8 cellular contexts compared by ENCODE assay signal in the genomic region with DNA sequence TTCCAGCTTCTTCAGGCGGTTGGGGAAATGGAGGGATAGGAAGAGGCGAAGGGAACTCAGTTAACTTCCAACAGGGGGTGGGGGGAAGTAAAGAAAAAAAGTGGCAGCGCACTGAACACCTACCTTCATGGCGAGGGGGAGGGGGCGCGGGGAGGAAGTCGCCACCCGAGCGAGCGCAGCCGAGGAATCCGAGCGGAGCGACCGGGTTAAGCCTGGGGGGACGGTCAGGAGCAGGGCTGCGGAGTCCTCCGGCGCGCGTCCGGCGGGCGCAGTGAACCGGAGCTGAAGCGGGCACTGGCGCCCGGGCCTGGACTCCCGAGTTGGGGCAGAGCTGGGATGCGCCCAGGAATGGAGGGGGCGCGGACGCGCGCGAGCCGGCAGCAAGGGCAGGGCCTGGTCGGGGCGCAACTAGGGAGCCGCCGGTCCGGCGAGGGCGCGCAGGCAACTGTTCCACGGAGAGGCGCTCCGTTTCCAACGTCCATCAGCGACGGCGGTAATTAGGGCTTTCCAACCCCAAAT. TPM values are rescaled to one million over a fixed set of nuclear protein-coding genes. Genes with fewer than 3 reads are reported as not detected.
DNase-seq lines count a peak whose midpoint lies in the region; ATAC-seq, FAIRE-seq and TF ChIP-seq lines count a peak whose summit lies in the region.

A gene (minus strand): TSS at position 450 of the 519 bp plus-strand sequence. CDS start 321 bp downstream, at position 129.

- peak within 1 kb of the TSS; percentile 37 for H3K4me3 Mint-ChIP-seq in activated T-cell treated with anti-CD3 and anti-CD28 coated beads, Interleukin-2, amount 50 U/mL, for 4 hours

- H3K27me3 Mint-ChIP-seq in activated T-cell treated with anti-CD3 and anti-CD28 coated beads, Interleukin-2, amount 50 U/mL, for 4 hours (ENCODE audit: low read depth), result peaks cover 87% of the 10 kb centered on the region

- peaks cover 0 to 57% (median 11%) of the 10 kb centered on the region in 12 donors for H3K4me1 ChIP-seq in heart left ventricle
- peaks cover 3% of the 10 kb centered on the region for H3K4me1 ChIP-seq in prostate gland (replicated peaks)

- TF ChIP-seq CTCF in WI38 (IDR thresholded peaks at IDR 0.05; ENCODE audit: low read depth, low read length), result no peak
- TF ChIP-seq CTCF in heart left ventricle (IDR thresholded peaks at IDR 0.05), result no peak
- TF ChIP-seq CTCF in prostate gland (IDR thresholded peaks at IDR 0.05), result no peak

- FAIRE-seq in GM19239 (lab: Jason Lieb, UNC), result no peak

- 1% methylated on average over 39 to 52 of the region's 52 CpGs for WGBS in heart left ventricle, 4 donors
- under 1% methylated on average over 52 of the region's 52 CpGs for WGBS in prostate gland

- H3K9me3 ChIP-seq in heart left ventricle (no peaks in the 10 kb centered on the region), prostate gland (no peaks in the 10 kb centered on the region)

- no peaks in the 10 kb centered on the region for H3K36me3 Mint-ChIP-seq in activated T-cell treated with anti-CD3 and anti-CD28 coated beads, Interleukin-2, amount 50 U/mL, for 4 hours (ENCODE audit: insufficient read depth)

- DNase-seq in activated T-cell treated with anti-CD3 and anti-CD28 coated beads, Interleukin-2, amount 50 U/mL, for 4 hours, result no peak
- DNase-seq in activated T-cell treated with anti-CD3 and anti-CD28 coated beads, Interleukin-2, amount 50 U/mL, for 1 hour, result no peak
- DNase-seq in heart left ventricle (peak in 3 of 5 donors; percentile 23 to 42 (median 41)), prostate gland (ENCODE audit: low spot score) (no peak), GM19239 (ENCODE audit: insufficient read length, low spot score) (no peak)

- H3K4me3 ChIP-seq in WI38 (ENCODE audit: low read depth, low read length), result peak within 1 kb of the TSS; percentile 90
- peak within 1 kb of the TSS; percentile 45 to 92 (median 66) for H3K4me3 ChIP-seq in heart left ventricle
- peak within 1 kb of the TSS; percentile 58 to 61 for H3K4me3 ChIP-seq in prostate gland

- peak in 1 of 2 donors; percentile 23 for ATAC-seq in activated T-cell treated with anti-CD3 and anti-CD28 coated beads, Interleukin-2, amount 50 U/mL, for 4 hours
- ATAC-seq in heart left ventricle (peak in 3 of 4 donors; percentile 18 to 34 (median 33)), HG03520 (IDR thresholded peaks at IDR 0.05; ENCODE audit: unreplicated experiment) (no peak), HG03159 (IDR thresholded peaks at IDR 0.05; ENCODE audit: unreplicated experiment) (no peak)

- H3K36me3 ChIP-seq in heart left ventricle (no peaks in the 10 kb centered on the region), prostate gland (no peaks in the 10 kb centered on the region)

- H3K27ac ChIP-seq in heart left ventricle (peak within 1 kb of the TSS in 10 of 12 donors; percentile 49 to 73 (median 62)), prostate gland (peak within 1 kb of the TSS; percentile 64 to 67)

- intact Hi-C loops in heart left ventricle (cut with DNase I) (loop anchor here (2.0 to 10.0 kb wide), 11 partner anchors 85 to 768 kb away; no protein-coding TSS in a partner anchor), prostate gland (cut with DNase I) (loop anchor here (5.0 to 10.0 kb wide), 8 partner anchors 85 to 1362 kb away; a partner anchor contains a TSS)

- TF ChIP-seq POLR2A in heart left ventricle (IDR thresholded peaks at IDR 0.05), result no peak
- TF ChIP-seq POLR2A in prostate gland (IDR thresholded peaks at IDR 0.05), result no peak

- peaks cover 3 to 77% (median 9%) of the 10 kb centered on the region in 9 donors for H3K27me3 ChIP-seq in heart left ventricle
- peaks cover 6% of the 10 kb centered on the region for H3K27me3 ChIP-seq in prostate gland (replicated peaks; ENCODE audit: insufficient read depth)

- peaks cover 15% of the 10 kb centered on the region for H3K4me1 Mint-ChIP-seq in activated T-cell treated with anti-CD3 and anti-CD28 coated beads, Interleukin-2, amount 50 U/mL, for 4 hours (ENCODE audit: low read depth)

- no peaks in the 10 kb centered on the region for H3K9me3 Mint-ChIP-seq in activated T-cell treated with anti-CD3 and anti-CD28 coated beads, Interleukin-2, amount 50 U/mL, for 4 hours

RNA-seq across cellular contexts. Expression of the gene that starts here (rescaled TPM):
- total RNA-seq in activated T-cell treated with anti-CD3 and anti-CD28 coated beads, Interleukin-2, amount 50 U/mL, for 4 hours, result under 1 TPM in 2 of 3 donors, not detected in 1; 0.28 to 0.41 TPM
- total RNA-seq in heart left ventricle (1 to 10 TPM; 2.3 to 7.4 (median 3.4) TPM), prostate gland (10 to 100 TPM in 1 of 2 donors, 1 to 10 TPM in 1; 9.5 to 14.3 TPM)
- 1 to 10 TPM in 1 of 2 donors, under 1 TPM in 1; 0.35 to 1.1 TPM for polyA plus RNA-seq in heart left ventricle

Comparison
In these comparisons a context has a peak if more than half of its experiments do, and no peak if none do; other contexts are left out.
1. ATAC-seq: peak in heart left ventricle (3 of 4); none in HG03520 (single experiment) and HG03159 (single experiment).
2. DNase-seq: peak in heart left ventricle (3 of 5); none in activated T-cell treated with anti-CD3 and anti-CD28 coated beads, Interleukin-2, amount 50 U/mL, for 4 hours (single experiment), activated T-cell treated with anti-CD3 and anti-CD28 coated beads, Interleukin-2, amount 50 U/mL, for 1 hour (single experiment), prostate gland (single experiment) and GM19239 (single experiment).
3. Peak in every context shown above with its lines, with median percentiles within 50 percentile points of each other: H3K4me3 ChIP-seq.